ENCODE assay signal across 1 cellular context in the genomic region with DNA sequence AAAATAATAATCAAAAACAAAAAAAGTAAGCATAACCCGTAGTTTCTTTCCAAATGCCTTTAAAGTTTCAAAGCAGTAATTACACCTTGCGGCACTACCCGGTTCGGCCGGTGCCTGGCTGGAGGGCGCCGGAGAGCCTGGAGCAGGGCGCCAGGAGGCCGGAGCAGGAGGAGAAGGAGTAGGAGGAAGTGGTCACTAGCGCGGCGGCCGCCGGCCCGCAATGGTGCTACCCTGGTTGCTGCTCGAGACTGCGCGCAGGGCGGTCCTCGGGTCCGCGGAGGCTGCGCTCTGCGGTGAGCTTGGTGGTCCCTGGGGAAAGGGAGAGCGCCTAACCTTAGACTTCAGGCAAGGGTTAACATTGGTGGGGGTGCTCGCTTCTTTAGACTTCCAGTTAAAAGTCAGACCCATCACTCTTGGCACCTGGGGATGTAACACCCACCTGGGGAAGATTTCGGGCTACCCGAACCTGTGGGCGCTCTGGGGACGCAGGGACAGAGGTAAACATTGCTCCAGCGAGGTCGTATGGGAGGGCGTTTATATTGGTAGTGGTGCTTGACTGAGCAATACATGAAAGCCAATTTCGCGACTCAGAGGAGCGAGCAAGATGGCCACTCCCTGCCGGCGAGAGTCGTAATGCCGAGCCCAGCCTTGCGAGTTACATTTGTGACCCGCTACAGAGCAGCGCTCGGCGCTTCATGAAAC.
TF ChIP-seq lines count a peak whose summit lies in the region.

No MANE protein-coding gene starts in this region.

TF ChIP-seq in HepG2, 621 proteins besides CTCF, POLR2A, EP300 and RAD21 (continues in another document):
- TF ChIP-seq PAX8 (CRISPR knock-in tag; IDR thresholded peaks at IDR 0.05; ENCODE audit: borderline replicate concordance): no peak
- TF ChIP-seq ZNF160 (CRISPR knock-in tag; IDR thresholded peaks at IDR 0.05): no peak; the same call in 1 of the 2 replicates
- no peak for TF ChIP-seq CHD2 (IDR thresholded peaks at IDR 0.05; ENCODE audit: low read depth, low read length)
- TF ChIP-seq ZNF709 (CRISPR knock-in tag; IDR thresholded peaks at IDR 0.05): peak; percentile 80
- no peak for TF ChIP-seq CBX1 (IDR thresholded peaks at IDR 0.05; ENCODE audit: low read depth)
- TF ChIP-seq, protein P1, sequence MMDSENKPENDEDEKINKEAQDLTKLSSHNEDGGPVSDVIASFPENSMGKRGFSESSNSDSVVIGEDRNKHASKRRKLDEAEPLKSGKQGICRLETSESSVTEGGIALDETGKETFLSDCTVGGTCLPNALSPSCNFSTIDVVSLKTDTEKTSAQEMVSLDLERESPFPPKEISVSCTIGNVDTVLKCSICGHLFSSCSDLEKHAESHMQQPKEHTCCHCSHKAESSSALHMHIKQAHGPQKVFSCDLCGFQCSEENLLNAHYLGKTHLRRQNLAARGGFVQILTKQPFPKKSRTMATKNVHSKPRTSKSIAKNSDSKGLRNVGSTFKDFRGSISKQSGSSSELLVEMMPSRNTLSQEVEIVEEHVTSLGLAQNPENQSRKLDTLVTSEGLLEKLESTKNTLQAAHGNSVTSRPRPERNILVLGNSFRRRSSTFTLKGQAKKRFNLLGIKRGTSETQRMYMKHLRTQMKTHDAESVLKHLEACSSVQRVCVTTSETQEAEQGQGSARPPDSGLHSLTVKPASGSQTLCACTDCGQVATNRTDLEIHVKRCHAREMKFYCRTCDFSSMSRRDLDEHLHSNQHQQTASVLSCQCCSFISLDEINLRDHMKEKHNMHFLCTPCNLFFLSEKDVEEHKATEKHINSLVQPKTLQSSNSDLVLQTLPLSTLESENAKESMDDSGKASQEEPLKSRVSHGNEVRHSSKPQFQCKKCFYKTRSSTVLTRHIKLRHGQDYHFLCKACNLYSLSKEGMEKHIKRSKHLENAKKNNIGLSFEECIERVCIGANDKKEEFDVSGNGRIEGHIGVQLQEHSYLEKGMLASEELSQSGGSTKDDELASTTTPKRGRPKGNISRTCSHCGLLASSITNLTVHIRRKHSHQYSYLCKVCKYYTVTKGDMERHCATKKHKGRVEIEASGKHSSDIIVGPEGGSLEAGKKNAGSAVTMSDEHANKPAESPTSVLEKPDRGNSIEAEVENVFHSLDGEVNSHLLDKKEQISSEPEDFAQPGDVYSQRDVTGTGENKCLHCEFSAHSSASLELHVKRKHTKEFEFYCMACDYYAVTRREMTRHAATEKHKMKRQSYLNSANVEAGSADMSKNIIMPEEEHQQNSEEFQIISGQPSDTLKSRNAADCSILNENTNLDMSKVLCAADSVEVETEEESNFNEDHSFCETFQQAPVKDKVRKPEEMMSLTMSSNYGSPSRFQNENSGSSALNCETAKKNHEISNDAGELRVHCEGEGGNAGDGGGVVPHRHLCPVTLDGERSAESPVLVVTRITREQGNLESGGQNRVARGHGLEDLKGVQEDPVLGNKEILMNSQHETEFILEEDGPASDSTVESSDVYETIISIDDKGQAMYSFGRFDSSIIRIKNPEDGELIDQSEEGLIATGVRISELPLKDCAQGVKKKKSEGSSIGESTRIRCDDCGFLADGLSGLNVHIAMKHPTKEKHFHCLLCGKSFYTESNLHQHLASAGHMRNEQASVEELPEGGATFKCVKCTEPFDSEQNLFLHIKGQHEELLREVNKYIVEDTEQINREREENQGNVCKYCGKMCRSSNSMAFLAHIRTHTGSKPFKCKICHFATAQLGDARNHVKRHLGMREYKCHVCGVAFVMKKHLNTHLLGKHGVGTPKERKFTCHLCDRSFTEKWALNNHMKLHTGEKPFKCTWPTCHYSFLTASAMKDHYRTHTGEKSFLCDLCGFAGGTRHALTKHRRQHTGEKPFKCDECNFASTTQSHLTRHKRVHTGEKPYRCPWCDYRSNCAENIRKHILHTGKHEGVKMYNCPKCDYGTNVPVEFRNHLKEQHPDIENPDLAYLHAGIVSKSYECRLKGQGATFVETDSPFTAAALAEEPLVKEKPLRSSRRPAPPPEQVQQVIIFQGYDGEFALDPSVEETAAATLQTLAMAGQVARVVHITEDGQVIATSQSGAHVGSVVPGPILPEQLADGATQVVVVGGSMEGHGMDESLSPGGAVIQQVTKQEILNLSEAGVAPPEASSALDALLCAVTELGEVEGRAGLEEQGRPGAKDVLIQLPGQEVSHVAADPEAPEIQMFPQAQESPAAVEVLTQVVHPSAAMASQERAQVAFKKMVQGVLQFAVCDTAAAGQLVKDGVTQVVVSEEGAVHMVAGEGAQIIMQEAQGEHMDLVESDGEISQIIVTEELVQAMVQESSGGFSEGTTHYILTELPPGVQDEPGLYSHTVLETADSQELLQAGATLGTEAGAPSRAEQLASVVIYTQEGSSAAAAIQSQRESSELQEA (CRISPR knock-in tag; IDR thresholded peaks at IDR 0.05; ENCODE audit: not compliant biosample characterization): peak; percentile 57
- TF ChIP-seq ZNF331 (CRISPR knock-in tag; IDR thresholded peaks at IDR 0.05): peak; percentile 19; the same call in 1 of the 2 replicates
- TF ChIP-seq ZNF468 (CRISPR knock-in tag; IDR thresholded peaks at IDR 0.05): no peak
- peak; percentile 27; the same call in 1 of the 2 replicates for TF ChIP-seq RXRA (CRISPR knock-in tag; IDR thresholded peaks at IDR 0.05)
- no peak for TF ChIP-seq PCBP1 (IDR thresholded peaks at IDR 0.05; ENCODE audit: borderline replicate concordance, low read depth, low read length)
- TF ChIP-seq ZNF841 (CRISPR knock-in tag; IDR thresholded peaks at IDR 0.05; ENCODE audit: borderline replicate concordance): no peak
- TF ChIP-seq FOXA1 (IDR thresholded peaks at IDR 0.05): no peak
- TF ChIP-seq FOXA1 (CRISPR knock-in tag; IDR thresholded peaks at IDR 0.05): no peak
- TF ChIP-seq, protein P2, sequence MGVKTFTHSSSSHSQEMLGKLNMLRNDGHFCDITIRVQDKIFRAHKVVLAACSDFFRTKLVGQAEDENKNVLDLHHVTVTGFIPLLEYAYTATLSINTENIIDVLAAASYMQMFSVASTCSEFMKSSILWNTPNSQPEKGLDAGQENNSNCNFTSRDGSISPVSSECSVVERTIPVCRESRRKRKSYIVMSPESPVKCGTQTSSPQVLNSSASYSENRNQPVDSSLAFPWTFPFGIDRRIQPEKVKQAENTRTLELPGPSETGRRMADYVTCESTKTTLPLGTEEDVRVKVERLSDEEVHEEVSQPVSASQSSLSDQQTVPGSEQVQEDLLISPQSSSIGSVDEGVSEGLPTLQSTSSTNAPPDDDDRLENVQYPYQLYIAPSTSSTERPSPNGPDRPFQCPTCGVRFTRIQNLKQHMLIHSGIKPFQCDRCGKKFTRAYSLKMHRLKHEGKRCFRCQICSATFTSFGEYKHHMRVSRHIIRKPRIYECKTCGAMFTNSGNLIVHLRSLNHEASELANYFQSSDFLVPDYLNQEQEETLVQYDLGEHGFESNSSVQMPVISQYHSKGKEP (CRISPR knock-in tag; IDR thresholded peaks at IDR 0.05): no peak
- peak; percentile 69; the same call in 1 of the 2 replicates for TF ChIP-seq FOXC1 (CRISPR knock-in tag; IDR thresholded peaks at IDR 0.05; ENCODE audit: borderline replicate concordance)
- TF ChIP-seq, protein P3, sequence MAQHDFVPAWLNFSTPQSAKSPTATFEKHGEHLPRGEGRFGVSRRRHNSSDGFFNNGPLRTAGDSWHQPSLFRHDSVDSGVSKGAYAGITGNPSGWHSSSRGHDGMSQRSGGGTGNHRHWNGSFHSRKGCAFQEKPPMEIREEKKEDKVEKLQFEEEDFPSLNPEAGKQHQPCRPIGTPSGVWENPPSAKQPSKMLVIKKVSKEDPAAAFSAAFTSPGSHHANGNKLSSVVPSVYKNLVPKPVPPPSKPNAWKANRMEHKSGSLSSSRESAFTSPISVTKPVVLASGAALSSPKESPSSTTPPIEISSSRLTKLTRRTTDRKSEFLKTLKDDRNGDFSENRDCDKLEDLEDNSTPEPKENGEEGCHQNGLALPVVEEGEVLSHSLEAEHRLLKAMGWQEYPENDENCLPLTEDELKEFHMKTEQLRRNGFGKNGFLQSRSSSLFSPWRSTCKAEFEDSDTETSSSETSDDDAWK (CRISPR knock-in tag; IDR thresholded peaks at IDR 0.05): no peak
- peak; percentile 58; the same call in 1 of the 2 replicates for TF ChIP-seq GATAD1 (CRISPR knock-in tag; IDR thresholded peaks at IDR 0.05)
- no peak for TF ChIP-seq ZNF549 (CRISPR knock-in tag; IDR thresholded peaks at IDR 0.05)
- TF ChIP-seq, protein P4, sequence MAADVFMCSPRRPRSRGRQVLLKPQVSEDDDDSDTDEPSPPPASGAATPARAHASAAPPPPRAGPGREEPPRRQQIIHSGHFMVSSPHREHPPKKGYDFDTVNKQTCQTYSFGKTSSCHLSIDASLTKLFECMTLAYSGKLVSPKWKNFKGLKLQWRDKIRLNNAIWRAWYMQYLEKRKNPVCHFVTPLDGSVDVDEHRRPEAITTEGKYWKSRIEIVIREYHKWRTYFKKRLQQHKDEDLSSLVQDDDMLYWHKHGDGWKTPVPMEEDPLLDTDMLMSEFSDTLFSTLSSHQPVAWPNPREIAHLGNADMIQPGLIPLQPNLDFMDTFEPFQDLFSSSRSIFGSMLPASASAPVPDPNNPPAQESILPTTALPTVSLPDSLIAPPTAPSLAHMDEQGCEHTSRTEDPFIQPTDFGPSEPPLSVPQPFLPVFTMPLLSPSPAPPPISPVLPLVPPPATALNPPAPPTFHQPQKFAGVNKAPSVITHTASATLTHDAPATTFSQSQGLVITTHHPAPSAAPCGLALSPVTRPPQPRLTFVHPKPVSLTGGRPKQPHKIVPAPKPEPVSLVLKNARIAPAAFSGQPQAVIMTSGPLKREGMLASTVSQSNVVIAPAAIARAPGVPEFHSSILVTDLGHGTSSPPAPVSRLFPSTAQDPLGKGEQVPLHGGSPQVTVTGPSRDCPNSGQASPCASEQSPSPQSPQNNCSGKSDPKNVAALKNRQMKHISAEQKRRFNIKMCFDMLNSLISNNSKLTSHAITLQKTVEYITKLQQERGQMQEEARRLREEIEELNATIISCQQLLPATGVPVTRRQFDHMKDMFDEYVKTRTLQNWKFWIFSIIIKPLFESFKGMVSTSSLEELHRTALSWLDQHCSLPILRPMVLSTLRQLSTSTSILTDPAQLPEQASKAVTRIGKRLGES (CRISPR knock-in tag; IDR thresholded peaks at IDR 0.05; ENCODE audit: borderline replicate concordance): no peak
- TF ChIP-seq PCBP2 (optimal IDR thresholded peaks at IDR 0.05; ENCODE audit: low read depth, low read length, poor library complexity, severe bottlenecking): no peak
- TF ChIP-seq, protein P5, sequence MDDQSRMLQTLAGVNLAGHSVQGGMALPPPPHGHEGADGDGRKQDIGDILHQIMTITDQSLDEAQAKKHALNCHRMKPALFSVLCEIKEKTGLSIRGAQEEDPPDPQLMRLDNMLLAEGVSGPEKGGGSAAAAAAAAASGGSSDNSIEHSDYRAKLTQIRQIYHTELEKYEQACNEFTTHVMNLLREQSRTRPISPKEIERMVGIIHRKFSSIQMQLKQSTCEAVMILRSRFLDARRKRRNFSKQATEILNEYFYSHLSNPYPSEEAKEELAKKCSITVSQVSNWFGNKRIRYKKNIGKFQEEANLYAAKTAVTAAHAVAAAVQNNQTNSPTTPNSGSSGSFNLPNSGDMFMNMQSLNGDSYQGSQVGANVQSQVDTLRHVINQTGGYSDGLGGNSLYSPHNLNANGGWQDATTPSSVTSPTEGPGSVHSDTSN (CRISPR knock-in tag; IDR thresholded peaks at IDR 0.05; ENCODE audit: borderline replicate concordance): no peak
- TF ChIP-seq, protein P6, sequence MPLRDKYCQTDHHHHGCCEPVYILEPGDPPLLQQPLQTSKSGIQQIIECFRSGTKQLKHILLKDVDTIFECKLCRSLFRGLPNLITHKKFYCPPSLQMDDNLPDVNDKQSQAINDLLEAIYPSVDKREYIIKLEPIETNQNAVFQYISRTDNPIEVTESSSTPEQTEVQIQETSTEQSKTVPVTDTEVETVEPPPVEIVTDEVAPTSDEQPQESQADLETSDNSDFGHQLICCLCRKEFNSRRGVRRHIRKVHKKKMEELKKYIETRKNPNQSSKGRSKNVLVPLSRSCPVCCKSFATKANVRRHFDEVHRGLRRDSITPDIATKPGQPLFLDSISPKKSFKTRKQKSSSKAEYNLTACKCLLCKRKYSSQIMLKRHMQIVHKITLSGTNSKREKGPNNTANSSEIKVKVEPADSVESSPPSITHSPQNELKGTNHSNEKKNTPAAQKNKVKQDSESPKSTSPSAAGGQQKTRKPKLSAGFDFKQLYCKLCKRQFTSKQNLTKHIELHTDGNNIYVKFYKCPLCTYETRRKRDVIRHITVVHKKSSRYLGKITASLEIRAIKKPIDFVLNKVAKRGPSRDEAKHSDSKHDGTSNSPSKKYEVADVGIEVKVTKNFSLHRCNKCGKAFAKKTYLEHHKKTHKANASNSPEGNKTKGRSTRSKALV (CRISPR knock-in tag; IDR thresholded peaks at IDR 0.05): peak; percentile 34; the same call in 1 of the 2 replicates
- TF ChIP-seq ZNF33A (CRISPR knock-in tag; IDR thresholded peaks at IDR 0.05; ENCODE audit: borderline replicate concordance): no peak
- no peak for TF ChIP-seq ZNF251 (CRISPR knock-in tag; IDR thresholded peaks at IDR 0.05)
- TF ChIP-seq SMARCE1 (IDR thresholded peaks at IDR 0.05; ENCODE audit: borderline replicate concordance): no peak
- 0 out of 2 replicates have a peak, but pooled peaks have one; percentile 53 for TF ChIP-seq ZNF225 (CRISPR knock-in tag; IDR thresholded peaks at IDR 0.05)
- no peak for TF ChIP-seq ZNF670 (CRISPR knock-in tag; IDR thresholded peaks at IDR 0.05; ENCODE audit: borderline replicate concordance)
- TF ChIP-seq ZNF552 (CRISPR knock-in tag; IDR thresholded peaks at IDR 0.05; ENCODE audit: borderline replicate concordance): peak; percentile 56; the same call in 1 of the 2 replicates
- TF ChIP-seq ZNF674 (CRISPR knock-in tag; IDR thresholded peaks at IDR 0.05; ENCODE audit: low read depth): 0 out of 2 replicates have a peak, but pooled peaks have one; percentile 52
- no peak for TF ChIP-seq ONECUT2 (CRISPR knock-in tag; IDR thresholded peaks at IDR 0.05)
- TF ChIP-seq, protein P7, sequence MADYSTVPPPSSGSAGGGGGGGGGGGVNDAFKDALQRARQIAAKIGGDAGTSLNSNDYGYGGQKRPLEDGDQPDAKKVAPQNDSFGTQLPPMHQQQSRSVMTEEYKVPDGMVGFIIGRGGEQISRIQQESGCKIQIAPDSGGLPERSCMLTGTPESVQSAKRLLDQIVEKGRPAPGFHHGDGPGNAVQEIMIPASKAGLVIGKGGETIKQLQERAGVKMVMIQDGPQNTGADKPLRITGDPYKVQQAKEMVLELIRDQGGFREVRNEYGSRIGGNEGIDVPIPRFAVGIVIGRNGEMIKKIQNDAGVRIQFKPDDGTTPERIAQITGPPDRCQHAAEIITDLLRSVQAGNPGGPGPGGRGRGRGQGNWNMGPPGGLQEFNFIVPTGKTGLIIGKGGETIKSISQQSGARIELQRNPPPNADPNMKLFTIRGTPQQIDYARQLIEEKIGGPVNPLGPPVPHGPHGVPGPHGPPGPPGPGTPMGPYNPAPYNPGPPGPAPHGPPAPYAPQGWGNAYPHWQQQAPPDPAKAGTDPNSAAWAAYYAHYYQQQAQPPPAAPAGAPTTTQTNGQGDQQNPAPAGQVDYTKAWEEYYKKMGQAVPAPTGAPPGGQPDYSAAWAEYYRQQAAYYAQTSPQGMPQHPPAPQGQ (CRISPR knock-in tag; IDR thresholded peaks at IDR 0.05; ENCODE audit: borderline replicate concordance): no peak
- 0 out of 2 replicates have a peak, but pooled peaks have one; percentile 35 for TF ChIP-seq FOXJ3 (CRISPR knock-in tag; IDR thresholded peaks at IDR 0.05; ENCODE audit: borderline replicate concordance)
- TF ChIP-seq MBD4 (IDR thresholded peaks at IDR 0.05; ENCODE audit: borderline replicate concordance, low read length): no peak
- TF ChIP-seq ZNF766 (CRISPR knock-in tag; IDR thresholded peaks at IDR 0.05; ENCODE audit: borderline replicate concordance): no peak
